In genomic region chr14:68571073-68571703, GRCh38 we compare ENCODE assay signal across 20 cellular contexts.
DNase-seq lines count a peak whose midpoint lies in the region; ATAC-seq, FAIRE-seq and TF ChIP-seq lines count a peak whose summit lies in the region.
"Had no signal": no experiment of that assay in that cellular context is flagged by ENCODE, and none has a peak within 500 bp of the region (broad histone marks: within the 10 kb centered on the region; RNA-seq: fewer than 3 reads in every experiment).

No MANE protein-coding gene starts in this region.

- H3K9me3 Mint-ChIP-seq in activated CD4-positive, alpha-beta T cell treated with anti-CD3 and anti-CD28 coated beads for 36 hours (ENCODE audit: low read depth): no peaks in the 10 kb centered on the region

- H3K4me3 ChIP-seq in A549 (no peak overlapping the region), K562 (no peak overlapping the region), lower lobe of right lung (no peak overlapping the region), osteoblast (ENCODE audit: insufficient read depth, low read length) (no peak overlapping the region)
- H3K4me3 ChIP-seq: GM23338 had no signal

- TF ChIP-seq POLR2A in A549 (IDR thresholded peaks at IDR 0.05; ENCODE audit: low read length) (no peak), K562 (conservative IDR thresholded peaks at IDR 0.05) (no peak)

- no peak overlapping the region for H3K4me3 Mint-ChIP-seq in activated CD4-positive, alpha-beta T cell treated with anti-CD3 and anti-CD28 coated beads for 36 hours
- H3K4me3 Mint-ChIP-seq: GM23338 had no signal

- H3K4me1 Mint-ChIP-seq in activated CD4-positive, alpha-beta T cell treated with anti-CD3 and anti-CD28 coated beads for 36 hours: no peaks in the 10 kb centered on the region

- H3K36me3 ChIP-seq in K562 (ENCODE audit: control insufficient read depth, insufficient read depth, low read length) (no peaks in the 10 kb centered on the region), lower lobe of right lung (no peaks in the 10 kb centered on the region), osteoblast (ENCODE audit: insufficient read depth, low read length) (no peaks in the 10 kb centered on the region)

- 91% methylated on average over 6 of the region's 6 CpGs for WGBS in A549 (ENCODE audit: missing lambda C conversion rate)
- 42% methylated on average over 6 of the region's 6 CpGs for WGBS in K562 (ENCODE audit: insufficient coverage, low coverage, missing lambda C conversion rate)

- CTCF ChIA-PET in A549 (lab: Yijun Ruan, JAX): interaction anchor here (1.4 to 2.2 kb wide), 3 partner anchors 9 to 29 kb away, joined by 3 to 5 read pairs (median 4); no protein-coding TSS in a partner anchor
- CTCF ChIA-PET in K562 (lab: Yijun Ruan, JAX; ENCODE audit: low intra/inter-chr PET ratio): no interaction called here
- CTCF ChIA-PET in activated CD4-positive, alpha-beta T cell treated with anti-CD3 and anti-CD28 coated beads for 36 hours (lab: Charles Lee): interaction anchor here (0.8 to 1.1 kb wide), 2 partner anchors 217 to 637 kb away, joined by 3 read pairs; no protein-coding TSS in a partner anchor

- no peaks in the 10 kb centered on the region for H3K9me1 ChIP-seq in K562 (ENCODE audit: control insufficient read depth, insufficient read depth, low read length)

- DNase-seq in A549 (ENCODE audit: low read depth in 1 of 2, low spot score in 1 of 2): no peak
- DNase-seq in K562 (ENCODE audit: extremely low read depth in 1 of 4, low spot score in 3 of 4): no peak
- no peak for DNase-seq in lower lobe of right lung
- DNase-seq in osteoblast (ENCODE audit: insufficient read length, low spot score, missing footprints): peak; percentile 53
- no peak for DNase-seq in activated CD4-positive, alpha-beta T cell treated with anti-CD3 and anti-CD28 coated beads for 36 hours
- DNase-seq in NCI-H187 (lab: John Stamatoyannopoulos, UW): no peak
- DNase-seq: C1 segment of cervical spinal cord, GF-D8, NCI-H1048, NCI-H1436 treated with DMSO at 0.1 percent for 48 hours, NCI-H2081, NCI-H510A, NCI-H774, RPMI8226 had no signal

- H3K27me3 ChIP-seq in K562 (ENCODE audit: control insufficient read depth in 2 of 2, insufficient read depth in 2 of 2, low read length in 2 of 2): no peaks in the 10 kb centered on the region
- H3K27me3 ChIP-seq in lower lobe of right lung (ENCODE audit: low read depth): no peaks in the 10 kb centered on the region
- H3K27me3 ChIP-seq in osteoblast (ENCODE audit: insufficient read depth, low read length): no peaks in the 10 kb centered on the region

- intact Hi-C loops in K562 (cut with micrococcal nuclease): no loop called here
- intact Hi-C loops in lower lobe of right lung (cut with DNase I): no loop called here
- intact Hi-C loops in activated CD4-positive, alpha-beta T cell treated with anti-CD3 and anti-CD28 coated beads for 36 hours (cut with DNase I, micrococcal nuclease): no loop called here

- TF ChIP-seq RAD21 in A549 (conservative IDR thresholded peaks at IDR 0.05 in 1 of 2, IDR thresholded peaks at IDR 0.05 in 1 of 2) (no peak), K562 (CRISPR knock-in tag; conservative IDR thresholded peaks at IDR 0.05 in 1 of 2, IDR thresholded peaks at IDR 0.05 in 1 of 2) (no peak)

- H3K9ac ChIP-seq in K562 (ENCODE audit: insufficient read depth in 1 of 2, low read depth in 2 of 2, low read length in 2 of 2): no peak overlapping the region
- H3K9ac ChIP-seq: KMS-11 had no signal

- H3K4me1 ChIP-seq in A549: peaks cover 18% of the 10 kb centered on the region
- H3K4me1 ChIP-seq in K562 (replicated peaks in 1 of 2; ENCODE audit: control insufficient read depth in 2 of 2, insufficient read depth in 2 of 2, low read length in 2 of 2): no peaks in the 10 kb centered on the region; a peak in 1 of 5 replicates
- H3K4me1 ChIP-seq in lower lobe of right lung: peaks cover 53% of the 10 kb centered on the region
- H3K4me1 ChIP-seq in osteoblast (ENCODE audit: insufficient read depth, low read length): peaks cover 14% of the 10 kb centered on the region

- POLR2A ChIA-PET in A549 (lab: Yijun Ruan, JAX): no interaction called here
- POLR2A ChIA-PET in K562 (lab: Yijun Ruan, JAX): no interaction called here
- POLR2A ChIA-PET in activated CD4-positive, alpha-beta T cell treated with anti-CD3 and anti-CD28 coated beads for 36 hours (lab: Charles Lee): interaction anchor here (0.6 kb wide), 1 partner anchor 234 kb away, joined by 3 read pairs; no protein-coding TSS in a partner anchor

- H3K27ac ChIP-seq in A549: peak overlapping the region; percentile 2 to 74; a peak in 2 of 6 replicates
- no peak overlapping the region for H3K27ac ChIP-seq in K562 (ENCODE audit: extremely low read depth, low read depth, low read length)
- H3K27ac ChIP-seq in lower lobe of right lung: peak overlapping the region; percentile 11
- H3K27ac ChIP-seq in osteoblast (ENCODE audit: low read depth, low read length): no peak overlapping the region
- H3K27ac ChIP-seq: KMS-11 had no signal

- no peak overlapping the region for H2AFZ ChIP-seq in K562 (ENCODE audit: low read depth, low read length)
- H2AFZ ChIP-seq in osteoblast (ENCODE audit: low read length): no peak overlapping the region
- H2AFZ ChIP-seq: GM23338 had no signal

- FAIRE-seq in A549 (lab: Jason Lieb, UNC) (no peak), K562 (lab: Jason Lieb, UNC) (peak; percentile 6)
- FAIRE-seq: GM12891, GM18507 had no signal

- ATAC-seq in A549 (no peak), K562 (no peak), lower lobe of right lung (no peak), GM21717 (IDR thresholded peaks at IDR 0.05; ENCODE audit: unreplicated experiment) (no peak)
- no peak for ATAC-seq in activated CD4-positive, alpha-beta T cell treated with anti-CD3 and anti-CD28 coated beads for 36 hours
- ATAC-seq: HCT116 had no signal

- BruUV-seq in K562 (replicated peaks; lab: Mats Ljungman, UMichigan): no TSS peak

- no peaks in the 10 kb centered on the region for H4K20me1 ChIP-seq in K562 (replicated peaks; ENCODE audit: control insufficient read depth, insufficient read depth, low read length)
- H4K20me1 ChIP-seq in osteoblast (ENCODE audit: insufficient read depth, low read length): no peaks in the 10 kb centered on the region

- H3K9me3 ChIP-seq in A549 (no peaks in the 10 kb centered on the region), K562 (replicated peaks; ENCODE audit: control insufficient read depth, insufficient read depth, low read depth, low read length) (no peaks in the 10 kb centered on the region), lower lobe of right lung (peaks cover 3% of the 10 kb centered on the region), osteoblast (ENCODE audit: low read depth, low read length) (no peaks in the 10 kb centered on the region)

- H3K4me2 ChIP-seq in A549 (no peak overlapping the region), K562 (ENCODE audit: insufficient read depth, low read length) (no peak overlapping the region), osteoblast (ENCODE audit: insufficient read depth, low read length) (no peak overlapping the region)
- H3K4me2 ChIP-seq: GM23338, KMS-11 had no signal

- in situ Hi-C loops in K562 (cut with MboI): no loop called here

- TF ChIP-seq CTCF in A549 (IDR thresholded peaks at IDR 0.05) (no peak), K562 (IDR thresholded peaks at IDR 0.05 in 2 of 3, conservative IDR thresholded peaks at IDR 0.05 in 1 of 3; ENCODE audit: insufficient read depth in 2 of 3, low read depth in 1 of 3, low read length in 3 of 3) (no peak), lower lobe of right lung (IDR thresholded peaks at IDR 0.05) (no peak), osteoblast (IDR thresholded peaks at IDR 0.05; ENCODE audit: extremely low read depth, low read depth, low read length) (no peak)

- no peaks in the 10 kb centered on the region for H3K27me3 Mint-ChIP-seq in activated CD4-positive, alpha-beta T cell treated with anti-CD3 and anti-CD28 coated beads for 36 hours

- H3K27ac Mint-ChIP-seq in activated CD4-positive, alpha-beta T cell treated with anti-CD3 and anti-CD28 coated beads for 36 hours: no peak overlapping the region
- H3K27ac Mint-ChIP-seq: GM23338 had no signal

- H3K79me2 ChIP-seq in K562 (ENCODE audit: control insufficient read depth, insufficient read depth, low read length) (no peaks in the 10 kb centered on the region), osteoblast (ENCODE audit: insufficient read depth, low read length) (no peaks in the 10 kb centered on the region)

- no peak for TF ChIP-seq EP300 in A549 (IDR thresholded peaks at IDR 0.05)
- TF ChIP-seq EP300 in K562 (IDR thresholded peaks at IDR 0.05; ENCODE audit: low read length): no peak

- no peaks in the 10 kb centered on the region for H3K36me3 Mint-ChIP-seq in activated CD4-positive, alpha-beta T cell treated with anti-CD3 and anti-CD28 coated beads for 36 hours (ENCODE audit: low read depth)

TF ChIP-seq in A549, 52 proteins besides CTCF, POLR2A, EP300 and RAD21 (continues in another document):
- TF ChIP-seq ELK1 (IDR thresholded peaks at IDR 0.05; ENCODE audit: low read depth, low read length) (no peak), POLR2AphosphoS2 (conservative IDR thresholded peaks at IDR 0.05; ENCODE audit: low read length) (no peak), MAFK (IDR thresholded peaks at IDR 0.05; ENCODE audit: partially characterized antibody) (no peak), CBX8 (IDR thresholded peaks at IDR 0.05) (no peak), NR3C1 (IDR thresholded peaks at IDR 0.05) (no peak)

TF ChIP-seq in K562, 482 proteins besides CTCF, POLR2A, EP300 and RAD21 (continues in another document):
- no peak for TF ChIP-seq HBP1 (CRISPR knock-in tag; IDR thresholded peaks at IDR 0.05)
- no peak for TF ChIP-seq ETS1 (conservative IDR thresholded peaks at IDR 0.05; ENCODE audit: control insufficient read depth, low read depth, low read length)

Comparison
In these comparisons a context has a peak if more than half of its experiments do, and no peak if none do; other contexts are left out.
1. H3K27ac ChIP-seq: peak in A549 (2 of 2) and lower lobe of right lung (single experiment); none in K562 (single experiment) and osteoblast (single experiment).